In genomic region chr10:21495686-21496284, GRCh38 we compare ENCODE assay signal across 8 cellular contexts. TPM values are rescaled to one million over a fixed set of nuclear protein-coding genes. Genes with fewer than 3 reads are reported as not detected.
A peak's percentile ranks its signal among the peaks of the same experiment; 100 is the strongest.
DNase-seq lines count a peak whose midpoint lies in the region; ATAC-seq, FAIRE-seq and TF ChIP-seq lines count a peak whose summit lies in the region.

No MANE protein-coding gene starts in this region.

- ATAC-seq in HG02763 (IDR thresholded peaks at IDR 0.05; ENCODE audit: unreplicated experiment): peak; percentile 70

- H3K27me3 ChIP-seq in bronchial epithelial cell (ENCODE audit: control insufficient read depth, insufficient read depth, low read length): no peaks in the 10 kb centered on the region

- TF ChIP-seq CTCF in WI38 (IDR thresholded peaks at IDR 0.05; ENCODE audit: low read depth, low read length) (peak; percentile 76), bronchial epithelial cell (IDR thresholded peaks at IDR 0.05; ENCODE audit: insufficient read depth, low read length, severe bottlenecking) (peak; percentile 90)

- H3K4me3 ChIP-seq in WI38 (ENCODE audit: low read depth, low read length): peak overlapping the region; percentile 83
- H3K4me3 ChIP-seq in bronchial epithelial cell (ENCODE audit: low read depth, low read length): peak overlapping the region; percentile 85

- DNase-seq in NCI-H524 (lab: John Stamatoyannopoulos, UW) (peak; percentile 51 to 77), NCI-H524 treated with DMSO at 0.1 percent for 48 hours (lab: John Stamatoyannopoulos, UW) (no peak), NCI-H1436 (lab: John Stamatoyannopoulos, UW) (peak; percentile 85), bronchial epithelial cell (ENCODE audit: low read depth) (peak; percentile 57), inferior parietal cortex (ENCODE audit: extremely low spot score) (peak; percentile 89)
- peak; percentile 72 to 82 for DNase-seq in stimulated activated CD4-positive, alpha-beta T cell treated with anti-CD3 and anti-CD28 coated beads, Interleukin-12 subunit alpha, Interleukin-12 subunit beta, amount 100 ng/mL, for 24 hours (ENCODE audit: low read depth in 2 of 2)

- FAIRE-seq in bronchial epithelial cell (lab: Jason Lieb, UNC): no peak

- no peaks in the 10 kb centered on the region for H3K36me3 ChIP-seq in bronchial epithelial cell (ENCODE audit: control insufficient read depth, insufficient read depth, low read length)

RNA-seq across cellular contexts. Expression of gene SKIDA1, which starts 29.7 kb away (rescaled TPM):
- total RNA-seq in bronchial epithelial cell: under 0.01 and 0.13 TPM in 2 replicates

RNA-seq across cellular contexts. Expression of gene MLLT10, which starts 38.2 kb away (rescaled TPM):
- 40.8 and 64.8 TPM in 2 replicates for total RNA-seq in bronchial epithelial cell
